ENCODE assay signal across 1 cellular context in genomic region chr14:104985675-104986486, GRCh38.
TF ChIP-seq lines count a peak whose summit lies in the region.

Gene CLBA1 (plus strand): TSS chr14:104985788. CDS start chr14:104986432, 644 bp downstream.

TF ChIP-seq in HEK293, 187 proteins besides CTCF, POLR2A, EP300 and RAD21 (continued from another document and continues in another):
- no peak for TF ChIP-seq ZNF280C (tag by site-specific recombination; IDR thresholded peaks at IDR 0.05)
- TF ChIP-seq MYNN (tag by site-specific recombination; IDR thresholded peaks at IDR 0.05; ENCODE audit: borderline replicate concordance), result 0 out of 2 replicates have a peak, but pooled peaks have one; percentile 41
- TF ChIP-seq ZSCAN4 (tag by site-specific recombination; IDR thresholded peaks at IDR 0.05), result no peak
- TF ChIP-seq ZNF10 (tag by site-specific recombination; IDR thresholded peaks at IDR 0.05), result no peak
- no peak for TF ChIP-seq ZNF426 (tag by site-specific recombination; IDR thresholded peaks at IDR 0.05)
- TF ChIP-seq ZNF362 (tag by site-specific recombination; IDR thresholded peaks at IDR 0.05), result no peak
- no peak for TF ChIP-seq ZNF433 (tag by site-specific recombination; IDR thresholded peaks at IDR 0.05; ENCODE audit: low read depth)
- no peak for TF ChIP-seq ZNF239 (tag by site-specific recombination; IDR thresholded peaks at IDR 0.05)
- TF ChIP-seq ZNF175 (tag by site-specific recombination; IDR thresholded peaks at IDR 0.05), result no peak
- TF ChIP-seq ZNF530 (tag by site-specific recombination; IDR thresholded peaks at IDR 0.05; ENCODE audit: low read depth), result no peak
- no peak for TF ChIP-seq ZNF133 (tag by site-specific recombination; IDR thresholded peaks at IDR 0.05)
- no peak for TF ChIP-seq ZNF248 (tag by site-specific recombination; IDR thresholded peaks at IDR 0.05)
- no peak for TF ChIP-seq ZNF169 (tag by site-specific recombination; IDR thresholded peaks at IDR 0.05)
- TF ChIP-seq ZBTB11 (tag by site-specific recombination; conservative IDR thresholded peaks at IDR 0.05; ENCODE audit: low read depth), result no peak; the same call in 1 of the 2 replicates
- no peak for TF ChIP-seq ZNF488 (tag by site-specific recombination; IDR thresholded peaks at IDR 0.05)
- TF ChIP-seq ZNF830 (tag by site-specific recombination; IDR thresholded peaks at IDR 0.05; ENCODE audit: low read depth), result no peak
- TF ChIP-seq ZNF561 (tag by site-specific recombination; IDR thresholded peaks at IDR 0.05; ENCODE audit: borderline replicate concordance), result peak; percentile 87
- TF ChIP-seq TSHZ1 (tag by site-specific recombination; IDR thresholded peaks at IDR 0.05; ENCODE audit: borderline replicate concordance), result no peak
- TF ChIP-seq GLIS1 (tag by site-specific recombination; IDR thresholded peaks at IDR 0.05), result no peak; the same call in 1 of the 2 replicates
- TF ChIP-seq ZNF658 (tag by site-specific recombination; IDR thresholded peaks at IDR 0.05), result no peak
- no peak for TF ChIP-seq ZNF132 (tag by site-specific recombination; IDR thresholded peaks at IDR 0.05; ENCODE audit: borderline replicate concordance)
- TF ChIP-seq ZNF398 (tag by site-specific recombination; IDR thresholded peaks at IDR 0.05), result no peak
- no peak for TF ChIP-seq ZNF48 (tag by site-specific recombination; IDR thresholded peaks at IDR 0.05)
- TF ChIP-seq YY2 (tag by site-specific recombination; IDR thresholded peaks at IDR 0.05), result no peak
- TF ChIP-seq SALL2 (tag by site-specific recombination; IDR thresholded peaks at IDR 0.05; ENCODE audit: borderline replicate concordance), result no peak
- no peak for TF ChIP-seq MZF1 (tag by site-specific recombination; IDR thresholded peaks at IDR 0.05; ENCODE audit: borderline replicate concordance)
- no peak for TF ChIP-seq ZBTB48 (tag by site-specific recombination; IDR thresholded peaks at IDR 0.05)
- no peak for TF ChIP-seq ZNF529 (tag by site-specific recombination; IDR thresholded peaks at IDR 0.05; ENCODE audit: insufficient replicate concordance)
- TF ChIP-seq ZSCAN5A (tag by site-specific recombination; IDR thresholded peaks at IDR 0.05), result no peak
- TF ChIP-seq HOXC10 (CRISPR knock-in tag; IDR thresholded peaks at IDR 0.05), result no peak
- TF ChIP-seq ZNF223 (tag by site-specific recombination; IDR thresholded peaks at IDR 0.05), result no peak
- TF ChIP-seq ZBTB26 (tag by site-specific recombination; optimal IDR thresholded peaks at IDR 0.05), result peak; percentile 87
- no peak for TF ChIP-seq ZNF571 (tag by site-specific recombination; IDR thresholded peaks at IDR 0.05)
- no peak for TF ChIP-seq ZNF350 (tag by site-specific recombination; IDR thresholded peaks at IDR 0.05)
- peak; percentile 25; the same call in 1 of the 2 replicates for TF ChIP-seq ZIC2 (tag by site-specific recombination; IDR thresholded peaks at IDR 0.05)
- TF ChIP-seq ZFP37 (tag by site-specific recombination; IDR thresholded peaks at IDR 0.05), result no peak
- TF ChIP-seq ZFHX2 (tag by site-specific recombination; conservative IDR thresholded peaks at IDR 0.05), result peak; percentile 87
- TF ChIP-seq ZNF600 (tag by site-specific recombination; IDR thresholded peaks at IDR 0.05), result no peak; the same call in none of the 2 replicates
- TF ChIP-seq HIC1 (tag by site-specific recombination; IDR thresholded peaks at IDR 0.05), result no peak
- TF ChIP-seq EGR2 (tag by site-specific recombination; IDR thresholded peaks at IDR 0.05; ENCODE audit: low read depth), result peak; percentile 74
- peak; percentile 30; the same call in 1 of the 2 replicates for TF ChIP-seq KLF9 (tag by site-specific recombination; IDR thresholded peaks at IDR 0.05; ENCODE audit: low read depth)
- no peak for TF ChIP-seq ZNF23 (tag by site-specific recombination; IDR thresholded peaks at IDR 0.05; ENCODE audit: borderline replicate concordance)
- no peak for TF ChIP-seq ZNF777 (tag by site-specific recombination; IDR thresholded peaks at IDR 0.05; ENCODE audit: borderline replicate concordance)
- no peak for TF ChIP-seq ZNF121 (tag by site-specific recombination; IDR thresholded peaks at IDR 0.05)
- no peak for TF ChIP-seq ZNF266 (tag by site-specific recombination; IDR thresholded peaks at IDR 0.05; ENCODE audit: low read depth)
